29 cellular contexts compared by ENCODE assay signal in the genomic region with DNA sequence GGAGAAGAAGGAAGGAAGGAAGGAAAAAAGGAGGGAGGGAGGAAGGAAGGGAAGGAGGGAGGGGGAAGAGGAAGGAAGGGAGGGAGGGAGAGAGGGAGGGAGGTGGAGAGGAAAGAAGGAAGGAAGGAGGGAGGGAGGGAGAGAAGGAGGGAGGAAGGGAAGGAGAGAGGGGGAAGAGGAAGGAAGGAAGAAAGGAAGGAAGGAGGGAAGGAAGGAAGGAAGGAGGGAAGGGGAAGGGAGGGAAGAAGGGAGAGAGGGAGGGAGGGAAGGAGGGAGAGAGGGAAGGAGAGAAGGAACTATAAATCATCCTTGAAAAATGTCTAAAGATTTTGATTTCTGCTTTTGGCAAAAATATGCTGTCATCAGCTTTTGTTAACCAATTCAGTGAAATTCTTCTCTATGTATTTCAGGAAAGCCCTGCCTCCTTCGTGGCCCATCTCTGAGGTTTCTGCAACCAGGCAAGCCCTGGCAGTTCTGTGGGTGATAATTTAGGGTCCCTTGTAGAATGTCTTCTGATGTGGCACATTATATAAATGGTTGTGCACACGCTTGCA.
"Had no signal": no experiment of that assay in that cellular context is flagged by ENCODE, and none has a peak within 500 bp of the region (broad histone marks: within the 10 kb centered on the region; RNA-seq: fewer than 3 reads in every experiment).

No MANE protein-coding gene starts in this region.

- H3K4me3 ChIP-seq: neural progenitor cell, ovary, psoas muscle, skin epidermis, smooth muscle cell, spleen, suprapubic skin, testis, tibial artery, transverse colon, upper lobe of left lung, vagina had no signal

- DNase-seq: naive thymus-derived CD4-positive, alpha-beta T cell; natural killer cell; occipital lobe; ovary; posterior cingulate gyrus; psoas muscle; right cardiac atrium; spleen; stimulated activated CD4-positive, alpha-beta T cell treated with anti-CD3 and anti-CD28 coated beads, Interleukin-12 subunit alpha, Interleukin-12 subunit beta, amount 100 ng/mL, for 4 hours; stimulated activated CD4-positive, alpha-beta T cell treated with anti-CD3 and anti-CD28 coated beads, Interleukin-1b, Interleukin-23, amount 100 ng/mL, for 48 hours; stimulated activated CD4-positive, alpha-beta T cell treated with anti-CD3 and anti-CD28 coated beads, Interleukin-4, amount 100 ng/mL, for 1 hour; stimulated activated naive CD4-positive, alpha-beta T cell; stimulated activated naive CD8-positive, alpha-beta T cell treated with anti-CD3 and anti-CD28 coated beads, Interleukin-15, amount 100 ng/mL, for 72 hours; stimulated activated naive CD8-positive, alpha-beta T cell treated with anti-CD3 and anti-CD28 coated beads, Interleukin-15, Interleukin-2, amounts not matched to agents 100 U/mL and 50 U/mL, for 24 hours; substantia nigra; testis; tibial artery; transverse colon; upper lobe of left lung had no signal

- H3K9ac ChIP-seq: neural progenitor cell, parathyroid adenoma had no signal

- H2AFZ ChIP-seq: neural progenitor cell, parathyroid adenoma had no signal

- H3K79me2 ChIP-seq: parathyroid adenoma had no signal

- H3K36me3 Mint-ChIP-seq: natural killer cell; neural progenitor cell; stimulated activated effector memory CD8-positive, alpha-beta T cell treated with anti-CD3 and anti-CD28 coated beads, Interleukin-12 subunit alpha, Interleukin-12 subunit beta, amount 100 ng/mL, for 72 hours had no signal

- H3K4me2 ChIP-seq: neural progenitor cell, smooth muscle cell had no signal

- H3K9me3 ChIP-seq: ovary, psoas muscle, spleen, suprapubic skin, testis, tibial artery, transverse colon, upper lobe of left lung, vagina had no signal

- H3K36me3 ChIP-seq: neural progenitor cell, ovary, spleen, suprapubic skin, tibial artery, transverse colon, upper lobe of left lung, vagina had no signal

- H3K9me3 Mint-ChIP-seq: naive thymus-derived CD4-positive, alpha-beta T cell; natural killer cell; nephron; neural progenitor cell; stimulated activated effector memory CD8-positive, alpha-beta T cell treated with anti-CD3 and anti-CD28 coated beads, Interleukin-12 subunit alpha, Interleukin-12 subunit beta, amount 100 ng/mL, for 72 hours; stimulated activated naive CD8-positive, alpha-beta T cell treated with anti-CD3 and anti-CD28 coated beads, Interleukin-15, amount 100 ng/mL, for 72 hours had no signal

- H3K27me3 ChIP-seq: neural progenitor cell, ovary, suprapubic skin, testis, upper lobe of left lung, vagina had no signal

- H3K27ac ChIP-seq: neural progenitor cell, ovary, parathyroid adenoma, psoas muscle, skin epidermis, spleen, suprapubic skin, testis, tibial artery, transverse colon, upper lobe of left lung, vagina had no signal

- H3K27ac Mint-ChIP-seq: naive thymus-derived CD4-positive, alpha-beta T cell; natural killer cell; progenitor cell of endocrine pancreas; stimulated activated effector memory CD8-positive, alpha-beta T cell treated with anti-CD3 and anti-CD28 coated beads, Interleukin-12 subunit alpha, Interleukin-12 subunit beta, amount 100 ng/mL, for 72 hours had no signal

- ATAC-seq: naive thymus-derived CD4-positive, alpha-beta T cell; natural killer cell; psoas muscle; right cardiac atrium; sciatic nerve; stimulated activated effector memory CD8-positive, alpha-beta T cell treated with anti-CD3 and anti-CD28 coated beads, Interleukin-12 subunit alpha, Interleukin-12 subunit beta, amount 100 ng/mL, for 72 hours; stimulated activated naive CD8-positive, alpha-beta T cell treated with anti-CD3 and anti-CD28 coated beads, Interleukin-15, amount 100 ng/mL, for 72 hours; stimulated activated naive CD8-positive, alpha-beta T cell treated with anti-CD3 and anti-CD28 coated beads, Interleukin-15, Interleukin-2, amounts not matched to agents 100 U/mL and 50 U/mL, for 24 hours had no signal

- H3K4me3 Mint-ChIP-seq: naive thymus-derived CD4-positive, alpha-beta T cell; natural killer cell; nephron; neural progenitor cell; stimulated activated effector memory CD8-positive, alpha-beta T cell treated with anti-CD3 and anti-CD28 coated beads, Interleukin-12 subunit alpha, Interleukin-12 subunit beta, amount 100 ng/mL, for 72 hours; stimulated activated naive CD8-positive, alpha-beta T cell treated with anti-CD3 and anti-CD28 coated beads, Interleukin-15, amount 100 ng/mL, for 72 hours had no signal

- H3K4me1 Mint-ChIP-seq: stimulated activated effector memory CD8-positive, alpha-beta T cell treated with anti-CD3 and anti-CD28 coated beads, Interleukin-12 subunit alpha, Interleukin-12 subunit beta, amount 100 ng/mL, for 72 hours had no signal

- H3K4me1 ChIP-seq: parathyroid adenoma, psoas muscle, spleen, testis, tibial artery, transverse colon had no signal
